17 cellular contexts compared by ENCODE assay signal in genomic region chr20:4798010-4798409, GRCh38.
"Had no signal": no experiment of that assay in that cellular context is flagged by ENCODE, and none has a peak within 500 bp of the region (broad histone marks: within the 10 kb centered on the region; RNA-seq: fewer than 3 reads in every experiment).

No MANE protein-coding gene starts in this region.

- H3K4me3 Mint-ChIP-seq: natural killer cell had no signal

- H3K27ac ChIP-seq: esophagus muscularis mucosa, hepatocyte, prostate gland, stomach, testis, upper lobe of left lung had no signal

- H3K9me3 ChIP-seq: prostate gland, SK-N-SH, testis had no signal

- H3K27me3 ChIP-seq: esophagus muscularis mucosa, hepatocyte, stomach, testis, upper lobe of left lung had no signal

- H3K4me3 ChIP-seq: esophagus muscularis mucosa, hepatocyte, prostate gland, stomach, testis, upper lobe of left lung had no signal

- ATAC-seq: natural killer cell, right cardiac atrium had no signal

- H3K9me3 Mint-ChIP-seq: natural killer cell had no signal

- H3K4me1 ChIP-seq: esophagus muscularis mucosa, prostate gland, testis had no signal

- H3K36me3 ChIP-seq: prostate gland had no signal

- H3K36me3 Mint-ChIP-seq: natural killer cell had no signal

- DNase-seq: activated CD4-positive, alpha-beta T cell treated with anti-CD3 and anti-CD28 coated beads, Interleukin-2, amount 50 U/mL, for 48 hours; activated gamma-delta T cell treated with Interleukin-2 at 50 U/mL for 16 hours; activated T-cell treated with anti-CD3 and anti-CD28 coated beads, Interleukin-2, amount 50 U/mL, for 48 hours; amniotic stem cell; islet precursor cell; natural killer cell; occipital lobe; right cardiac atrium; SK-N-SH; small intestine; stimulated activated CD4-positive, alpha-beta T cell treated with anti-CD3 and anti-CD28 coated beads, Interleukin-4, amount 100 ng/mL, for 24 hours; stomach; testis; upper lobe of left lung had no signal
